ENCODE assay signal across 9 cellular contexts in the genomic region with DNA sequence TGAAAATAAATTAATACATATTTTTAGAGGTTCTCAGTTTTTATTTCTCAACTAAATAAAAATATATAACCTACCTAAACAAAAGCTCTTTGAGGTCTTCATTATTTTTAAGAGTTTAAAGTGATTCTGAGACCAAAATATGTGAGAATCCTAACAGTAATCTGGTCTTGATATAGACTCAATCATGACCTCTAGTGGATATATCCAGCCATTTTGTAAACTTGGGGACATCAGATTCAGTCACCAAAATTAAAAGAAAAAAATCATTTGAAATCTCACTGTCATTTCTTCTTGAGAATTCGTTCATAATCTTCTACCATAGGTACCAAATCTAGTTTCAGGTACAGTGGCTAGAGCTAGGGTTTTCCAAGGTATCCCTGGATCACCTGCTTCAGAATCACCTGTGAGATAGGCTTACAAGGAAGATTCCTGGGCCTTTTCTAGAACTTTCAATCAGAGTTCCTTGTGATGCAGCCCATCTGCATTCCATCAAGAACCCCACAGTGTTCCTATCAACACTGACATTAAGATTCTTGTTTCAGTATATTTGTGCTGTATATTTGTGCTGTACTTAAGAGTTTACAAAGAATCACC.
A peak's percentile ranks its signal among the peaks of the same experiment; 100 is the strongest.
DNase-seq lines count a peak whose midpoint lies in the region; ATAC-seq and TF ChIP-seq lines count a peak whose summit lies in the region.
"Had no signal": no experiment of that assay in that cellular context is flagged by ENCODE, and none has a peak within 500 bp of the region (broad histone marks: within the 10 kb centered on the region; RNA-seq: fewer than 3 reads in every experiment).

No MANE protein-coding gene starts in this region.

- no peak for TF ChIP-seq POLR2A in gastroesophageal sphincter (IDR thresholded peaks at IDR 0.05)
- no peak for TF ChIP-seq POLR2A in lower leg skin (IDR thresholded peaks at IDR 0.05)

- intact Hi-C loops in left ventricle myocardium inferior (cut with micrococcal nuclease), result loop anchor here (10.0 kb wide), 1 partner anchor 752 kb away; the partner anchor contains the start of gene PRICKLE1
- intact Hi-C loops in cardiac septum (cut with DNase I), result loop anchor here (5.0 to 10.0 kb wide), 3 partner anchors 765 to 1202 kb away; no protein-coding TSS in a partner anchor
- intact Hi-C loops in lower leg skin (cut with DNase I; ENCODE audit: low total_unique reads), result no loop called here

- H3K9me3 ChIP-seq in left ventricle myocardium inferior (replicated peaks), result no peaks in the 10 kb centered on the region
- no peaks in the 10 kb centered on the region for H3K9me3 ChIP-seq in gastroesophageal sphincter

- H3K36me3 ChIP-seq in left ventricle myocardium inferior (no peaks in the 10 kb centered on the region), gastroesophageal sphincter (no peaks in the 10 kb centered on the region)

- peaks cover 3% of the 10 kb centered on the region for H3K4me1 Mint-ChIP-seq in activated T-cell treated with anti-CD3 and anti-CD28 coated beads, Interleukin-2, amount 50 U/mL, for 24 hours (ENCODE audit: low read depth)
- H3K4me1 Mint-ChIP-seq: activated naive CD8-positive, alpha-beta T cell treated with anti-CD3 and anti-CD28 coated beads, Interleukin-2, amount 10 ng/mL, durations not matched to agents 7 days and 5 days had no signal

- ATAC-seq in gastroesophageal sphincter (no peak), HG03460 (IDR thresholded peaks at IDR 0.05; ENCODE audit: unreplicated experiment) (no peak), GM21528 (IDR thresholded peaks at IDR 0.05; ENCODE audit: low FRiP score, unreplicated experiment) (no peak)

- DNase-seq in left ventricle myocardium inferior, result no peak
- no peak for DNase-seq in cardiac septum (ENCODE audit: low spot score)
- DNase-seq in OCI-M1 (lab: John Stamatoyannopoulos, UW), result peak; percentile 77
- no peak for DNase-seq in lower leg skin (ENCODE audit: low spot score in 2 of 2)
- no peak for DNase-seq in activated T-cell treated with anti-CD3 and anti-CD28 coated beads, Interleukin-2, amount 50 U/mL, for 24 hours
- DNase-seq: activated naive CD8-positive, alpha-beta T cell treated with anti-CD3 and anti-CD28 coated beads, Interleukin-2, amount 10 ng/mL, durations not matched to agents 7 days and 5 days had no signal

- H3K9me3 Mint-ChIP-seq in activated T-cell treated with anti-CD3 and anti-CD28 coated beads, Interleukin-2, amount 50 U/mL, for 24 hours, result no peaks in the 10 kb centered on the region
- H3K9me3 Mint-ChIP-seq: activated naive CD8-positive, alpha-beta T cell treated with anti-CD3 and anti-CD28 coated beads, Interleukin-2, amount 10 ng/mL, durations not matched to agents 7 days and 5 days had no signal

- 43 to 53% methylated on average over 1 of the region's 1 CpG for WGBS in gastroesophageal sphincter (ENCODE audit: low coverage in 1 of 2), 2 donors
- 21 to 27% methylated on average over 1 of the region's 1 CpG for WGBS in lower leg skin, 2 donors

- H3K27me3 ChIP-seq in left ventricle myocardium inferior (ENCODE audit: low read depth) (no peaks in the 10 kb centered on the region), gastroesophageal sphincter (no peaks in the 10 kb centered on the region)

- H3K27me3 Mint-ChIP-seq in activated T-cell treated with anti-CD3 and anti-CD28 coated beads, Interleukin-2, amount 50 U/mL, for 24 hours, result no peaks in the 10 kb centered on the region
- H3K27me3 Mint-ChIP-seq: activated naive CD8-positive, alpha-beta T cell treated with anti-CD3 and anti-CD28 coated beads, Interleukin-2, amount 10 ng/mL, durations not matched to agents 7 days and 5 days had no signal

- no peaks in the 10 kb centered on the region for H3K36me3 Mint-ChIP-seq in activated T-cell treated with anti-CD3 and anti-CD28 coated beads, Interleukin-2, amount 50 U/mL, for 24 hours (ENCODE audit: low read depth)
- H3K36me3 Mint-ChIP-seq: activated naive CD8-positive, alpha-beta T cell treated with anti-CD3 and anti-CD28 coated beads, Interleukin-2, amount 10 ng/mL, durations not matched to agents 7 days and 5 days had no signal

- H3K4me3 Mint-ChIP-seq in activated T-cell treated with anti-CD3 and anti-CD28 coated beads, Interleukin-2, amount 50 U/mL, for 24 hours, result no peak overlapping the region
- H3K4me3 Mint-ChIP-seq: activated naive CD8-positive, alpha-beta T cell treated with anti-CD3 and anti-CD28 coated beads, Interleukin-2, amount 10 ng/mL, durations not matched to agents 7 days and 5 days had no signal

- no peak overlapping the region for H3K27ac ChIP-seq in left ventricle myocardium inferior (replicated peaks)
- H3K27ac ChIP-seq in gastroesophageal sphincter, result no peak overlapping the region

- no peak overlapping the region for H3K27ac Mint-ChIP-seq in activated T-cell treated with anti-CD3 and anti-CD28 coated beads, Interleukin-2, amount 50 U/mL, for 24 hours
- H3K27ac Mint-ChIP-seq: activated naive CD8-positive, alpha-beta T cell treated with anti-CD3 and anti-CD28 coated beads, Interleukin-2, amount 10 ng/mL, durations not matched to agents 7 days and 5 days had no signal

- TF ChIP-seq CTCF in left ventricle myocardium inferior (IDR thresholded peaks at IDR 0.05; ENCODE audit: borderline replicate concordance), result peak; percentile 60
- TF ChIP-seq CTCF in gastroesophageal sphincter (IDR thresholded peaks at IDR 0.05), result peak; percentile 36 to 49 (median 46)
- no peak for TF ChIP-seq CTCF in lower leg skin (IDR thresholded peaks at IDR 0.05)

- no peak for TF ChIP-seq EP300 in gastroesophageal sphincter (IDR thresholded peaks at IDR 0.05)

- H3K4me3 ChIP-seq in left ventricle myocardium inferior (no peak overlapping the region), gastroesophageal sphincter (no peak overlapping the region), lower leg skin (ENCODE audit: low read depth, poor library complexity, severe bottlenecking) (no peak overlapping the region)

- H3K4me1 ChIP-seq in left ventricle myocardium inferior (peaks cover 16% of the 10 kb centered on the region), gastroesophageal sphincter (peaks cover 0 to 19% (median 0%) of the 10 kb centered on the region in 3 donors)

Comparison
In these comparisons a context has a peak if more than half of its experiments do, and no peak if none do; other contexts are left out.
1. CTCF ChIP-seq: peak in left ventricle myocardium inferior (single experiment) and gastroesophageal sphincter (4 of 4); none in lower leg skin (0 of 3).